ENCODE assay signal across 8 cellular contexts in the genomic region with DNA sequence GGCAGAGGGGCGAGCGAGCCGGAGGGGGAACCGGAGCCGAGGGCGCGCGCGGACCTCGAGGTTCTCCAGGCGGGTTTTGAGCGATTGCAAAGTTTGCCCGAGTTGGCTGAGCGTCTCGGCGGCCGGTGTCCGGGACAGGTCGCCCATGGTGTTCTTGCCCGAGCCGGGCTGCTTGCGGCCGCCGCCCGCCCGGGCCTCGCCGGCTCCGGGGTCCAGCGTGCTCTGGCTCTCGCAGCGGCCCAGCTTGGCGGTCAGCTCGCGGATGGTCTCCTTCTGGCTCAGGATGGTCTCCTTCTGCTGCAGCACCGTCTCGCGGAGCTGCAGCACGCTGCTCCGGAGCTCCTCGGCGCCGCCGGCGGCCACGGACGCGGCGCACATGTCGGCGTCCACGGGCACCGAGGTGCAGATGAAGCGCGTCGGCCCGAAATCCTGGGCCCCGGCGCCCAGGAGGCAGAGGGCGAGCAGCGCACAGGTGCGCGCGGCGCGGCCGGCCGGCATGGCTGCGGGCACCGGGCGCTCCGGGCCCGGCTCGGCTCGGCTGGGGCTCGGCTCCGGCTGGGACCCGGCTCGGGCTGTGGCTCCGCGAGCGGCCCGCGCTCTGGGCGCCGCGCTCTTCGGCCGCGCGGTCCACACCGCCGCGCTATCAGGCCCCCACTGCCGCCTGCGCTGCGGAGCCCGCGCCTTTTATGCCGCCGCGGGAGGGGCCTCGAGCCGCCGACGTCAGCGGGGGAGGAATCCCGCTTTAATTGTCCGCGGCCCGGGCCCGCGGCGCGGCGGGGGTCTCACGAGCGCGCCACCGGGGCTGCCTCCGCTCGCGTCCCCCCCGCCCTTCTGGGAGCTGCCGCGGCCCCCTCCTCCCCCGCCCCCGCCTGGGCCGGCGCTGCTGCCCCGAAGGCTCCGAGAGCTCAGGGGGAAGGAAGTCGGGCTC. TPM values are rescaled to one million over a fixed set of nuclear protein-coding genes. Genes with fewer than 3 reads are reported as not detected.
DNase-seq lines count a peak whose midpoint lies in the region; ATAC-seq and TF ChIP-seq lines count a peak whose summit lies in the region.

A gene with protein sequence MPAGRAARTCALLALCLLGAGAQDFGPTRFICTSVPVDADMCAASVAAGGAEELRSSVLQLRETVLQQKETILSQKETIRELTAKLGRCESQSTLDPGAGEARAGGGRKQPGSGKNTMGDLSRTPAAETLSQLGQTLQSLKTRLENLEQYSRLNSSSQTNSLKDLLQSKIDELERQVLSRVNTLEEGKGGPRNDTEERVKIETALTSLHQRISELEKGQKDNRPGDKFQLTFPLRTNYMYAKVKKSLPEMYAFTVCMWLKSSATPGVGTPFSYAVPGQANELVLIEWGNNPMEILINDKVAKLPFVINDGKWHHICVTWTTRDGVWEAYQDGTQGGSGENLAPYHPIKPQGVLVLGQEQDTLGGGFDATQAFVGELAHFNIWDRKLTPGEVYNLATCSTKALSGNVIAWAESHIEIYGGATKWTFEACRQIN (minus strand): TSS at position 659 of the 928 bp plus-strand sequence. CDS start 161 bp downstream, at position 498.

- H3K4me2 ChIP-seq in skeletal muscle satellite cell (ENCODE audit: low read length) = peak within 1 kb of the TSS; percentile 85

- H3K27ac ChIP-seq in ACC112 (ENCODE audit: low read depth, low read length) = no peak within 1 kb of the TSS

- H3K4me1 ChIP-seq in ACC112 (ENCODE audit: control insufficient read depth, insufficient read depth, low read length, unreplicated experiment) = no peaks in the 10 kb centered on the region
- H3K4me1 ChIP-seq in skeletal muscle satellite cell (ENCODE audit: control insufficient read depth, insufficient read depth, low read length) = peaks cover 35% of the 10 kb centered on the region

- H3K9ac ChIP-seq in skeletal muscle satellite cell (ENCODE audit: low read depth, low read length) = no peak within 1 kb of the TSS

- no peaks in the 10 kb centered on the region for H3K9me3 ChIP-seq in skeletal muscle satellite cell (replicated peaks; ENCODE audit: low read length)

- ATAC-seq in WTC11 (peak; percentile 17), GM19463 (IDR thresholded peaks at IDR 0.05; ENCODE audit: unreplicated experiment) (no peak), HG03135 (IDR thresholded peaks at IDR 0.05; ENCODE audit: unreplicated experiment) (no peak)

- no peak within 1 kb of the TSS for H2AFZ ChIP-seq in ACC112 (ENCODE audit: low read length, unreplicated experiment)

- POLR2A ChIA-PET in WTC11 (lab: Charles Lee) = interaction anchor here (1.1 kb wide), 1 partner anchor 90 kb away, joined by 3 read pairs; no protein-coding TSS in a partner anchor

- DNase-seq in HFF-Myc (ENCODE audit: extremely low read depth, low read depth) (no peak), WTC11 (ENCODE audit: low spot score) (no peak), glutamatergic neuron (peak; percentile 59), GM19240 (ENCODE audit: insufficient read length, low spot score) (no peak)

- no peaks in the 10 kb centered on the region for H3K36me3 Mint-ChIP-seq in WTC11
- H3K36me3 Mint-ChIP-seq in glutamatergic neuron (ENCODE audit: unreplicated experiment) = no peaks in the 10 kb centered on the region

- H3K79me2 ChIP-seq in ACC112 (ENCODE audit: control insufficient read depth, insufficient read depth, low read length, unreplicated experiment) = no peaks in the 10 kb centered on the region

- H3K27ac Mint-ChIP-seq in WTC11 (no peak within 1 kb of the TSS), glutamatergic neuron (ENCODE audit: unreplicated experiment) (no peak within 1 kb of the TSS)

- no peaks in the 10 kb centered on the region for H3K36me3 ChIP-seq in ACC112 (ENCODE audit: insufficient read depth, low read length)
- no peaks in the 10 kb centered on the region for H3K36me3 ChIP-seq in skeletal muscle satellite cell (ENCODE audit: insufficient read depth, low read length)

- H3K9me3 Mint-ChIP-seq in WTC11 (no peaks in the 10 kb centered on the region), glutamatergic neuron (ENCODE audit: unreplicated experiment) (peaks cover 6% of the 10 kb centered on the region)

- peaks cover 82% of the 10 kb centered on the region for H3K27me3 Mint-ChIP-seq in WTC11 (ENCODE audit: low read depth)
- peaks cover 24% of the 10 kb centered on the region for H3K27me3 Mint-ChIP-seq in glutamatergic neuron (ENCODE audit: unreplicated experiment)

- peak within 1 kb of the TSS; percentile 61 for H3K4me3 Mint-ChIP-seq in WTC11
- H3K4me3 Mint-ChIP-seq in glutamatergic neuron (ENCODE audit: unreplicated experiment) = peak within 1 kb of the TSS; percentile 91

- peaks cover 51% of the 10 kb centered on the region for H3K27me3 ChIP-seq in ACC112 (ENCODE audit: insufficient read depth, low read length)
- H3K27me3 ChIP-seq in skeletal muscle satellite cell (ENCODE audit: control insufficient read depth, insufficient read depth, low read length) = peaks cover 91% of the 10 kb centered on the region

- CTCF ChIA-PET in WTC11 (lab: Charles Lee) = interaction anchor here (0.7 to 4.1 kb wide), 10 partner anchors 10 to 657 kb away, joined by 3 to 23 read pairs (median 4); no protein-coding TSS in a partner anchor

- peaks cover 14% of the 10 kb centered on the region for H3K4me1 Mint-ChIP-seq in WTC11
- H3K4me1 Mint-ChIP-seq in glutamatergic neuron (ENCODE audit: low read depth, unreplicated experiment) = peaks cover 13% of the 10 kb centered on the region

- H3K4me3 ChIP-seq in ACC112 (ENCODE audit: low read depth, low read length) (peak within 1 kb of the TSS; percentile 70), HFF-Myc (replicated peaks; ENCODE audit: low read depth, low read length) (0 out of 2 replicates have a peak within 1 kb of the TSS, but pooled peaks have one; percentile 12), skeletal muscle satellite cell (ENCODE audit: low read length) (peak within 1 kb of the TSS; percentile 49)

- TF ChIP-seq CTCF in HFF-Myc (IDR thresholded peaks at IDR 0.05; ENCODE audit: low read depth, low read length, missing control alignments) = no peak
- no peak for TF ChIP-seq CTCF in WTC11 (IDR thresholded peaks at IDR 0.05)
- no peak for TF ChIP-seq CTCF in glutamatergic neuron (IDR thresholded peaks at IDR 0.05; ENCODE audit: partially characterized antibody, unreplicated experiment)

TF ChIP-seq in WTC11, 78 proteins besides CTCF, POLR2A, EP300 and RAD21:
- TF ChIP-seq SP1 (CRISPR knock-in tag; conservative IDR thresholded peaks at IDR 0.05) (0 out of 2 replicates have a peak, but pooled peaks have one; percentile 22), GABPB1 (CRISPR knock-in tag; IDR thresholded peaks at IDR 0.05) (no peak), FOXP1 (CRISPR knock-in tag; IDR thresholded peaks at IDR 0.05; ENCODE audit: borderline replicate concordance) (0 out of 2 replicates have a peak, but pooled peaks have one; percentile 28), ZNF232 (CRISPR knock-in tag; IDR thresholded peaks at IDR 0.05) (0 out of 2 replicates have a peak, but pooled peaks have one; percentile 24)
- TF ChIP-seq, protein P1, sequence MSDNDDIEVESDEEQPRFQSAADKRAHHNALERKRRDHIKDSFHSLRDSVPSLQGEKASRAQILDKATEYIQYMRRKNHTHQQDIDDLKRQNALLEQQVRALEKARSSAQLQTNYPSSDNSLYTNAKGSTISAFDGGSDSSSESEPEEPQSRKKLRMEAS (CRISPR knock-in tag; IDR thresholded peaks at IDR 0.05) = peak; percentile 22; the same call in 1 of the 2 replicates

RNA-seq across cellular contexts. Expression of the gene that starts here (rescaled TPM):
- total RNA-seq in WTC11 (2021) (9.7 to 15.1 TPM (median 10.8 TPM) in 3 replicates), glutamatergic neuron (ENCODE audit: unreplicated experiment) (18.1 TPM)
- 0.44 and 0.76 TPM in 2 replicates for total RNA-seq in skeletal muscle satellite cell (2012; rRNA removed)

Comparison
In these comparisons a context has a peak if more than half of its experiments do, and no peak if none do; other contexts are left out.
1. H3K4me3 ChIP-seq: peak in every context shown above with its lines; median percentile 70 in ACC112; 49 in skeletal muscle satellite cell; 12 in HFF-Myc.